ENCODE assay signal across 33 cellular contexts in the genomic region with DNA sequence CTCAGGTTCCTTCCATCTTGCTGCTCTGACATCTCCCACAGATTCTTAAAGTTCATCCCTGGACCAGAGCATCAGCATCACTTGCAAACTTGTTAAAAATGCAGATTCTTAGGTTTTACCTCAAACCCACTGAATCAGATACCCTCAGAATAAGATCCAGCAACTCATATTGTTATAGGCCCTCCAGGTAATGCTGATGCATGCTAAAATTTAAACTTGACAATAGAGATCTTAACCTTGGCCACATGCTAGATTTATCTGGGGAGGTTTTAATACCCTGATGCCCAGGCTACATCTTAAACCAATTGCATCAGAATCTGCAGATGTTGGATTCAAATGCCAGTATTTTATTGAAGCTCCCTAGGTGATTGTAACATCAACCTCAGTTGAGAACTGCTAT.
A peak's percentile ranks its signal among the peaks of the same experiment; 100 is the strongest.
DNase-seq lines count a peak whose midpoint lies in the region; ATAC-seq, FAIRE-seq and TF ChIP-seq lines count a peak whose summit lies in the region.
"Had no signal": no experiment of that assay in that cellular context is flagged by ENCODE, and none has a peak within 500 bp of the region (broad histone marks: within the 10 kb centered on the region; RNA-seq: fewer than 3 reads in every experiment).

No MANE protein-coding gene starts in this region.

- TF ChIP-seq EP300 in HepG2 (IDR thresholded peaks at IDR 0.05; ENCODE audit: low read depth in 2 of 2, low read length in 2 of 2) = no peak
- TF ChIP-seq EP300 in HepG2 (CRISPR knock-in tag; IDR thresholded peaks at IDR 0.05; ENCODE audit: borderline replicate concordance) = no peak
- TF ChIP-seq EP300 in A549 (IDR thresholded peaks at IDR 0.05) = no peak

- H3K4me2 ChIP-seq in HepG2 (ENCODE audit: low read depth, low read length) (no peak overlapping the region), A549 (no peak overlapping the region), IMR-90 (ENCODE audit: low read depth, low read length) (no peak overlapping the region)
- H3K4me2 ChIP-seq: BLaER1; BLaER1 treated with 17β-estradiol and CSF1 and Interleukin-3, amounts not matched to agents 10 nM and 100 nM had no signal

- H3K4ac ChIP-seq in IMR-90 (ENCODE audit: low read depth, low read length) = no peak overlapping the region

- dilution Hi-C loops in IMR-90 (cut with HindIII; ENCODE audit: low sequenced_read_pairs, unreplicated experiment) = no loop called here

- no peak for TF ChIP-seq POLR2A in HepG2 (IDR thresholded peaks at IDR 0.05; ENCODE audit: insufficient read depth in 1 of 2, low read depth in 2 of 2, low read length in 2 of 2)
- no peak for TF ChIP-seq POLR2A in right lobe of liver (IDR thresholded peaks at IDR 0.05)
- TF ChIP-seq POLR2A in A549 (IDR thresholded peaks at IDR 0.05; ENCODE audit: low read length) = no peak
- no peak for TF ChIP-seq POLR2A in IMR-90 (IDR thresholded peaks at IDR 0.05; ENCODE audit: low read depth, low read length)

- FAIRE-seq in HepG2 (lab: Jason Lieb, UNC) (no peak), A549 (lab: Jason Lieb, UNC) (no peak)
- FAIRE-seq: A204.1, D721Med had no signal

- H3K27ac ChIP-seq in HepG2 (ENCODE audit: extremely low read length, insufficient read depth, low read length) (no peak overlapping the region), right lobe of liver (no peak overlapping the region), A549 (no peak overlapping the region), IMR-90 (ENCODE audit: insufficient read depth, low read length) (no peak overlapping the region), caudate nucleus (ENCODE audit: low read depth, low read length) (peak overlapping the region; percentile 27)
- H3K27ac ChIP-seq: 22Rv1; BLaER1; BLaER1 treated with 17β-estradiol and CSF1 and Interleukin-3, amounts not matched to agents 10 nM and 100 nM; C4-2B had no signal

- intact Hi-C loops in HepG2 (cut with micrococcal nuclease; ENCODE audit: unreplicated experiment) = no loop called here
- intact Hi-C loops in right lobe of liver (cut with DNase I) = no loop called here
- intact Hi-C loops in IMR-90 (cut with micrococcal nuclease) = no loop called here

- H4K20me1 ChIP-seq in HepG2 (ENCODE audit: insufficient read depth, low read length) (no peaks in the 10 kb centered on the region), IMR-90 (ENCODE audit: insufficient read depth, low read length) (no peaks in the 10 kb centered on the region)
- H4K20me1 ChIP-seq: BLaER1; BLaER1 treated with 17β-estradiol and CSF1 and Interleukin-3, amounts not matched to agents 10 nM and 100 nM had no signal

- no peak overlapping the region for H2BK120ac ChIP-seq in IMR-90 (ENCODE audit: low read depth, low read length)

- TF ChIP-seq RAD21 in HepG2 (CRISPR knock-in tag; IDR thresholded peaks at IDR 0.05) (no peak), A549 (conservative IDR thresholded peaks at IDR 0.05 in 1 of 2, IDR thresholded peaks at IDR 0.05 in 1 of 2) (no peak), IMR-90 (IDR thresholded peaks at IDR 0.05; ENCODE audit: low read length) (no peak)

- H3K9me3 ChIP-seq in HepG2 (ENCODE audit: low read length) (no peaks in the 10 kb centered on the region), right lobe of liver (no peaks in the 10 kb centered on the region), A549 (peaks cover 8% of the 10 kb centered on the region; the same call in 2 of the 3 replicates), IMR-90 (ENCODE audit: control insufficient read depth, insufficient read depth, low read length) (no peaks in the 10 kb centered on the region)
- H3K9me3 ChIP-seq: BE2C, BLaER1, Caco-2 had no signal

- no peaks in the 10 kb centered on the region for H3K27me3 ChIP-seq in HepG2 (ENCODE audit: control insufficient read depth in 1 of 2, insufficient read depth in 2 of 2, low read length in 2 of 2)
- H3K27me3 ChIP-seq in right lobe of liver = no peaks in the 10 kb centered on the region
- H3K27me3 ChIP-seq in IMR-90 (ENCODE audit: control insufficient read depth, insufficient read depth, low read length) = no peaks in the 10 kb centered on the region
- H3K27me3 ChIP-seq: BE2C; BLaER1; BLaER1 treated with 17β-estradiol and CSF1 and Interleukin-3, amounts not matched to agents 10 nM and 100 nM had no signal

- H3K18ac ChIP-seq in IMR-90 (ENCODE audit: low read depth, low read length) = no peak overlapping the region

- H4K8ac ChIP-seq in IMR-90 (ENCODE audit: low read depth in 2 of 2, low read length in 2 of 2) = no peak overlapping the region

- POLR2A ChIA-PET in HepG2 (lab: Yijun Ruan, JAX) (no interaction called here), A549 (lab: Yijun Ruan, JAX) (no interaction called here), IMR-90 (lab: Charles Lee; ENCODE audit: unreplicated experiment) (no interaction called here)

- H2AFZ ChIP-seq in HepG2 (ENCODE audit: low read length) = no peak overlapping the region
- no peak overlapping the region for H2AFZ ChIP-seq in IMR-90 (replicated peaks; ENCODE audit: low read length, poor library complexity)

- no peak overlapping the region for H2AK5ac ChIP-seq in IMR-90 (ENCODE audit: low read depth, low read length)

- H3K79me1 ChIP-seq in IMR-90 (ENCODE audit: low read depth in 1 of 2, low read length in 2 of 2) = no peaks in the 10 kb centered on the region

- H3K4me3 ChIP-seq in HepG2 (replicated peaks in 1 of 3; ENCODE audit: insufficient read depth in 1 of 3, low read depth in 2 of 3, low read length in 3 of 3) (no peak overlapping the region), right lobe of liver (no peak overlapping the region), A549 (no peak overlapping the region), IMR-90 (ENCODE audit: insufficient read depth, low read depth, low read length) (no peak overlapping the region)
- H3K4me3 ChIP-seq: BLaER1; BLaER1 treated with 17β-estradiol and CSF1 and Interleukin-3, amounts not matched to agents 10 nM and 100 nM had no signal

- in situ Hi-C loops in HepG2 (cut with HindIII; ENCODE audit: extremely low pct_ligation_motif_present, low pct_unique_long_range_greater_than_20kb) (no loop called here), IMR-90 (cut with MboI; ENCODE audit: low sequenced_read_pairs) (no loop called here)

- H2BK5ac ChIP-seq in IMR-90 (ENCODE audit: low read depth, low read length, poor library complexity, severe bottlenecking) = no peak overlapping the region

- no peaks in the 10 kb centered on the region for H3K9me1 ChIP-seq in IMR-90 (ENCODE audit: insufficient read depth, low read length)

- H4K91ac ChIP-seq in IMR-90 (ENCODE audit: insufficient read depth, low read depth, low read length) = no peak overlapping the region

- no peaks in the 10 kb centered on the region for H3K36me3 ChIP-seq in HepG2 (replicated peaks in 1 of 2; ENCODE audit: control insufficient read depth in 1 of 2, insufficient read depth in 2 of 2, low read length in 2 of 2)
- H3K36me3 ChIP-seq in right lobe of liver = no peaks in the 10 kb centered on the region
- no peaks in the 10 kb centered on the region for H3K36me3 ChIP-seq in IMR-90 (ENCODE audit: control insufficient read depth, insufficient read depth, low read length)
- H3K36me3 ChIP-seq: BE2C; BLaER1; BLaER1 treated with 17β-estradiol and CSF1 and Interleukin-3, amounts not matched to agents 10 nM and 100 nM had no signal

- no peaks in the 10 kb centered on the region for H3K4me1 ChIP-seq in HepG2 (ENCODE audit: insufficient read depth, low read length)
- no peaks in the 10 kb centered on the region for H3K4me1 ChIP-seq in right lobe of liver
- H3K4me1 ChIP-seq in A549 = no peaks in the 10 kb centered on the region
- H3K4me1 ChIP-seq in IMR-90 (ENCODE audit: control insufficient read depth, insufficient read depth, low read length) = no peaks in the 10 kb centered on the region
- H3K4me1 ChIP-seq: BE2C; BLaER1; BLaER1 treated with 17β-estradiol and CSF1 and Interleukin-3, amounts not matched to agents 10 nM and 100 nM; Caco-2 had no signal

- H3K9ac ChIP-seq in HepG2 (ENCODE audit: insufficient read depth, low read depth, low read length) (no peak overlapping the region), IMR-90 (ENCODE audit: low read depth, low read length) (no peak overlapping the region)
- H3K9ac ChIP-seq: BLaER1; BLaER1 treated with 17β-estradiol and CSF1 and Interleukin-3, amounts not matched to agents 10 nM and 100 nM had no signal

- H2BK15ac ChIP-seq in IMR-90 (ENCODE audit: low read depth, low read length) = no peak overlapping the region

- no peak overlapping the region for H4K5ac ChIP-seq in IMR-90 (ENCODE audit: low read depth, low read length)

- no peak for TF ChIP-seq CTCF in HepG2 (CRISPR knock-in tag; IDR thresholded peaks at IDR 0.05)
- no peak for TF ChIP-seq CTCF in right lobe of liver (IDR thresholded peaks at IDR 0.05)
- no peak for TF ChIP-seq CTCF in A549 (IDR thresholded peaks at IDR 0.05)
- no peak for TF ChIP-seq CTCF in IMR-90 (conservative IDR thresholded peaks at IDR 0.05; ENCODE audit: low read depth, low read length)

- no peak overlapping the region for H3K14ac ChIP-seq in IMR-90 (replicated peaks; ENCODE audit: low read depth, low read length)

- H2BK20ac ChIP-seq in IMR-90 (ENCODE audit: low read depth, low read length) = no peak overlapping the region

- no peak overlapping the region for H2AK9ac ChIP-seq in IMR-90 (replicated peaks; ENCODE audit: low read depth, low read length, poor library complexity)

- BruUV-seq in HepG2 (replicated peaks; lab: Mats Ljungman, UMichigan) = no TSS peak
- no TSS peak for BruUV-seq in IMR-90 (replicated peaks; lab: Mats Ljungman, UMichigan)

- CTCF ChIA-PET in HepG2 (lab: Yijun Ruan, JAX; ENCODE audit: low intra/inter-chr PET ratio, low total read pairs) (no interaction called here), A549 (lab: Yijun Ruan, JAX) (no interaction called here), IMR-90 (lab: Yijun Ruan, JAX) (no interaction called here)

- H3K23ac ChIP-seq in IMR-90 (ENCODE audit: low read depth, low read length) = no peak overlapping the region

- H3K79me2 ChIP-seq in HepG2 (ENCODE audit: insufficient read depth, low read length) = no peaks in the 10 kb centered on the region

- H3K56ac ChIP-seq in IMR-90 (ENCODE audit: extremely low read depth, insufficient read depth, low read length) = no peak overlapping the region

- DNase-seq in HepG2 (ENCODE audit: low spot score) (no peak), right lobe of liver (no peak), A549 (ENCODE audit: low read depth in 1 of 2, low spot score in 1 of 2) (no peak), IMR-90 (no peak), caudate nucleus (lab: John Stamatoyannopoulos, UW) (no peak), SIG-M5 (lab: John Stamatoyannopoulos, UW) (no peak), DMS53 (lab: John Stamatoyannopoulos, UW) (no peak)
- DNase-seq in stimulated activated CD4-positive, alpha-beta T cell treated with anti-CD3 and anti-CD28 coated beads, Interleukin-2, amount 100 ng/mL, for 48 hours = no peak
- DNase-seq: 8988T; ACHN; AML-193; BE2C; C1 segment of cervical spinal cord; Caco-2; Calu3; CD4-positive, alpha-beta memory T cell; CD4-positive, alpha-beta T cell; CD4-positive, CD25-positive, alpha-beta regulatory T cell; CD8-positive, alpha-beta memory T cell; CD8-positive, alpha-beta T cell; COR-L47; DMS 273 treated with DMSO at 0.1 percent for 48 hours; DMS153; DMS79; DMS79 treated with DMSO at 0.1 percent for 48 hours; DND-41; EL had no signal

- ATAC-seq in HepG2 = no peak
- ATAC-seq in right lobe of liver = no peak
- ATAC-seq in A549 = no peak
- ATAC-seq in IMR-90 (ENCODE audit: low read depth) = no peak
- ATAC-seq: CD8-positive, alpha-beta T cell had no signal

TF ChIP-seq in A549, 52 proteins besides CTCF, POLR2A, EP300 and RAD21 (continues in another document):
- peak; percentile 65 for TF ChIP-seq MAFK (IDR thresholded peaks at IDR 0.05; ENCODE audit: partially characterized antibody)

Comparison
In these comparisons a context has a peak if more than half of its experiments do, and no peak if none do; other contexts are left out.
1. Of the 38 proteins assayed by ChIP-seq in both HepG2 and A549: peak only in HepG2: none; only in A549: none; in both: MAFK; in neither: 37.